In genomic region chr3:187186801-187187421, GRCh38 we compare ENCODE assay signal across 9 cellular contexts. TPM values are rescaled to one million over a fixed set of nuclear protein-coding genes. Genes with fewer than 3 reads are reported as not detected.
A peak's percentile ranks its signal among the peaks of the same experiment; 100 is the strongest.
DNase-seq lines count a peak whose midpoint lies in the region; TF ChIP-seq lines count a peak whose summit lies in the region.
"Had no signal": no experiment of that assay in that cellular context is flagged by ENCODE, and none has a peak within 500 bp of the region (broad histone marks: within the 10 kb centered on the region; RNA-seq: fewer than 3 reads in every experiment).

No MANE protein-coding gene starts in this region.

- H3K4me3 ChIP-seq in osteoblast (ENCODE audit: insufficient read depth, low read length), result peak overlapping the region; percentile 22

- no peaks in the 10 kb centered on the region for H3K79me2 ChIP-seq in osteoblast (ENCODE audit: insufficient read depth, low read length)

- DNase-seq in ELF-1 (ENCODE audit: low read depth, low spot score), result peak; percentile 52
- DNase-seq in NCI-H2196 (lab: John Stamatoyannopoulos, UW; ENCODE audit: unreplicated experiment), result peak; percentile 93
- peak; percentile 76 for DNase-seq in fibroblast of gingiva (ENCODE audit: low read depth)
- DNase-seq in osteoblast (ENCODE audit: insufficient read length, low spot score, missing footprints), result peak; percentile 96
- no peak for DNase-seq in stimulated activated naive CD4-positive, alpha-beta T cell treated with Interleukin-2 at 50 U/mL for 16 hours (lab: John Stamatoyannopoulos, UW)
- DNase-seq in posterior cingulate gyrus, result no peak
- no peak for DNase-seq in KG1 (lab: John Stamatoyannopoulos, UW)
- no peak for DNase-seq in activated naive CD4-positive, alpha-beta T cell treated with anti-CD3 and anti-CD28 coated beads, Interleukin-2, amount 50 U/mL, for 16 hours

- intact Hi-C loops in posterior cingulate gyrus (cut with DNase I), result no loop called here

- peak overlapping the region; percentile 44 for H3K27ac ChIP-seq in osteoblast (ENCODE audit: low read depth, low read length)

- TF ChIP-seq CTCF in osteoblast (IDR thresholded peaks at IDR 0.05; ENCODE audit: extremely low read depth, low read depth, low read length), result no peak

- peaks cover 23% of the 10 kb centered on the region for H3K4me1 ChIP-seq in osteoblast (ENCODE audit: insufficient read depth, low read length)

- H4K20me1 ChIP-seq in osteoblast (ENCODE audit: insufficient read depth, low read length), result no peaks in the 10 kb centered on the region

- no peak overlapping the region for H2AFZ ChIP-seq in osteoblast (ENCODE audit: low read length)

- H3K9me3 ChIP-seq in osteoblast (ENCODE audit: low read depth, low read length), result no peaks in the 10 kb centered on the region

- peak overlapping the region; percentile 37 for H3K4me2 ChIP-seq in osteoblast (ENCODE audit: insufficient read depth, low read length)

- H3K36me3 ChIP-seq in osteoblast (ENCODE audit: insufficient read depth, low read length), result no peaks in the 10 kb centered on the region

- H3K27me3 ChIP-seq in osteoblast (ENCODE audit: insufficient read depth, low read length), result no peaks in the 10 kb centered on the region

RNA-seq across cellular contexts. Expression of gene RTP1, which starts 10.4 kb away (rescaled TPM):
- total RNA-seq in osteoblast, result not detected in 2 replicates
- total RNA-seq: endothelial cell of umbilical vein had no signal

RNA-seq across cellular contexts. Expression of gene RPL39L, which starts 47.6 kb away (rescaled TPM):
- 7.6 and 9.1 TPM in 2 replicates for total RNA-seq in osteoblast

Comparison
In these comparisons a context has a peak if more than half of its experiments do, and no peak if none do; other contexts are left out.
1. DNase-seq: peak in ELF-1 (single experiment), NCI-H2196 (single experiment), fibroblast of gingiva (single experiment) and osteoblast (single experiment); none in stimulated activated naive CD4-positive, alpha-beta T cell treated with Interleukin-2 at 50 U/mL for 16 hours (single experiment), posterior cingulate gyrus (0 of 10), KG1 (single experiment) and activated naive CD4-positive, alpha-beta T cell treated with anti-CD3 and anti-CD28 coated beads, Interleukin-2, amount 50 U/mL, for 16 hours (single experiment).